22 cellular contexts compared by ENCODE assay signal in genomic region chr4:123469245-123469644, GRCh38.
DNase-seq lines count a peak whose midpoint lies in the region; ATAC-seq, FAIRE-seq and TF ChIP-seq lines count a peak whose summit lies in the region.
"Had no signal": no experiment of that assay in that cellular context is flagged by ENCODE, and none has a peak within 500 bp of the region (broad histone marks: within the 10 kb centered on the region; RNA-seq: fewer than 3 reads in every experiment).

No MANE protein-coding gene starts in this region.

- no peak for FAIRE-seq in A549 (lab: Jason Lieb, UNC)
- FAIRE-seq: RCC 7860 had no signal

- intact Hi-C loops in PC-3 (cut with micrococcal nuclease) (no loop called here), left lung (cut with DNase I) (no loop called here), psoas muscle (cut with DNase I) (no loop called here)

- H3K36me3 ChIP-seq in PC-3 (ENCODE audit: low read depth, low read length) (no peaks in the 10 kb centered on the region), left lung (no peaks in the 10 kb centered on the region), psoas muscle (ENCODE audit: insufficient read depth in 1 of 2, low read depth in 1 of 2) (no peaks in the 10 kb centered on the region)
- H3K36me3 ChIP-seq: HAP-1, MG63 had no signal

- H3K4me1 ChIP-seq in A549 (no peaks in the 10 kb centered on the region), PC-3 (ENCODE audit: insufficient read depth, low read length) (peaks cover 11% of the 10 kb centered on the region; the same call in 1 of the 2 replicates), left lung (no peaks in the 10 kb centered on the region), psoas muscle (no peaks in the 10 kb centered on the region)

- no peak for ATAC-seq in A549
- ATAC-seq in PC-3 = peak; percentile 67
- no peak for ATAC-seq in left lung
- no peak for ATAC-seq in psoas muscle

- H3K27ac ChIP-seq in A549 = no peak overlapping the region
- no peak overlapping the region for H3K27ac ChIP-seq in PC-3 (ENCODE audit: low read length)
- no peak overlapping the region for H3K27ac ChIP-seq in left lung
- H3K27ac ChIP-seq in psoas muscle = no peak overlapping the region
- H3K27ac ChIP-seq: 22Rv1 had no signal

- BruUV-seq in PC-3 (replicated peaks; lab: Mats Ljungman, UMichigan) = no TSS peak

- POLR2A ChIA-PET in A549 (lab: Yijun Ruan, JAX) = no interaction called here
- POLR2A ChIA-PET in PC-3 (lab: Charles Lee; ENCODE audit: unreplicated experiment) = no interaction called here

- CTCF ChIA-PET in A549 (lab: Yijun Ruan, JAX) = no interaction called here
- CTCF ChIA-PET in PC-3 (lab: Charles Lee) = no interaction called here

- no peaks in the 10 kb centered on the region for H3K79me2 ChIP-seq in PC-3 (ENCODE audit: low read length)

- H3K4me3 ChIP-seq in A549 = no peak overlapping the region
- H3K4me3 ChIP-seq in PC-3 (ENCODE audit: low read length) = no peak overlapping the region
- no peak overlapping the region for H3K4me3 ChIP-seq in epithelial cell of esophagus (ENCODE audit: low read length)
- H3K4me3 ChIP-seq in left lung = no peak overlapping the region
- H3K4me3 ChIP-seq in psoas muscle = no peak overlapping the region
- H3K4me3 ChIP-seq: HAP-1, MG63 had no signal

- H3K4me2 ChIP-seq in A549 (no peak overlapping the region), PC-3 (ENCODE audit: low read length) (no peak overlapping the region)

- DNase-seq in DMS53 (lab: John Stamatoyannopoulos, UW) = peak; percentile 46
- no peak for DNase-seq in DMS53 treated with DMSO at 0.1 percent for 48 hours (lab: John Stamatoyannopoulos, UW; ENCODE audit: unreplicated experiment)
- no peak for DNase-seq in A549 (ENCODE audit: low read depth in 1 of 2, low spot score in 1 of 2)
- DNase-seq in PC-3 = peak; percentile 29
- DNase-seq in epithelial cell of esophagus (ENCODE audit: low read depth) = peak; percentile 20
- no peak for DNase-seq in left lung
- no peak for DNase-seq in glomerular visceral epithelial cell (ENCODE audit: extremely low spot score)
- no peak for DNase-seq in psoas muscle
- DNase-seq: DMS153, GOT3, HFFc6, KG1, MG63, NCI-H1105 treated with DMSO at 0.1 percent for 48 hours, NCI-H146, NCI-H1930, NCI-H2107, NCI-H526 treated with DMSO at 0.1 percent for 48 hours, SIG-M5 had no signal

- H4K20me1 ChIP-seq in PC-3 (ENCODE audit: low read length) = no peaks in the 10 kb centered on the region

- H3K9ac ChIP-seq in PC-3 (ENCODE audit: low read length) = no peak overlapping the region

- H3F3A ChIP-seq in PC-3 (ENCODE audit: low read length, unreplicated experiment) = no peaks in the 10 kb centered on the region

- TF ChIP-seq RAD21 in A549 (conservative IDR thresholded peaks at IDR 0.05 in 1 of 2, IDR thresholded peaks at IDR 0.05 in 1 of 2) = no peak

- H3K9me2 ChIP-seq in PC-3 (replicated peaks; ENCODE audit: low read length) = no peaks in the 10 kb centered on the region

- TF ChIP-seq CTCF in A549 (IDR thresholded peaks at IDR 0.05) = no peak
- TF ChIP-seq CTCF in PC-3 (conservative IDR thresholded peaks at IDR 0.05; ENCODE audit: low read depth, low read length) = no peak
- no peak for TF ChIP-seq CTCF in epithelial cell of esophagus (IDR thresholded peaks at IDR 0.05; ENCODE audit: insufficient read depth, low read depth, low read length, missing control alignments)
- TF ChIP-seq CTCF in left lung (IDR thresholded peaks at IDR 0.05) = no peak
- no peak for TF ChIP-seq CTCF in psoas muscle (IDR thresholded peaks at IDR 0.05)

- H2AFZ ChIP-seq in PC-3 (ENCODE audit: low read length) = no peak overlapping the region

- whole genome bisulfite sequencing in A549 (ENCODE audit: missing lambda C conversion rate) = 62% methylated on average over 3 of the region's 3 CpGs
- 93 to 96% (median 94%) methylated on average over 3 of the region's 3 CpGs for WGBS in psoas muscle, 3 donors

- H3K9me3 ChIP-seq in A549 (no peaks in the 10 kb centered on the region), PC-3 (ENCODE audit: low read length) (no peaks in the 10 kb centered on the region), left lung (no peaks in the 10 kb centered on the region), psoas muscle (no peaks in the 10 kb centered on the region)
- H3K9me3 ChIP-seq: HAP-1, MG63 had no signal

- no peak for TF ChIP-seq POLR2A in A549 (IDR thresholded peaks at IDR 0.05; ENCODE audit: low read length)

- no peaks in the 10 kb centered on the region for H3K27me3 ChIP-seq in PC-3 (ENCODE audit: low read length)
- H3K27me3 ChIP-seq in left lung = no peaks in the 10 kb centered on the region
- no peaks in the 10 kb centered on the region for H3K27me3 ChIP-seq in psoas muscle (ENCODE audit: insufficient read depth in 3 of 3, low read length in 2 of 3)
- H3K27me3 ChIP-seq: MG63 had no signal

- TF ChIP-seq EP300 in A549 (IDR thresholded peaks at IDR 0.05) = no peak

TF ChIP-seq in A549, 52 proteins besides CTCF, POLR2A, EP300 and RAD21:
- peak; percentile 32 for TF ChIP-seq MAFK (IDR thresholded peaks at IDR 0.05; ENCODE audit: partially characterized antibody)
- TF ChIP-seq CBX2 (IDR thresholded peaks at IDR 0.05; ENCODE audit: borderline replicate concordance, low read depth) = no peak

Comparison
In these comparisons a context has a peak if more than half of its experiments do, and no peak if none do; other contexts are left out.
1. DNase-seq: peak in DMS53 (single experiment), PC-3 (single experiment) and epithelial cell of esophagus (single experiment); none in DMS53 treated with DMSO at 0.1 percent for 48 hours (single experiment), A549 (0 of 2), left lung (0 of 2), glomerular visceral epithelial cell (single experiment) and psoas muscle (0 of 2).